8 cellular contexts compared by ENCODE assay signal in the genomic region with DNA sequence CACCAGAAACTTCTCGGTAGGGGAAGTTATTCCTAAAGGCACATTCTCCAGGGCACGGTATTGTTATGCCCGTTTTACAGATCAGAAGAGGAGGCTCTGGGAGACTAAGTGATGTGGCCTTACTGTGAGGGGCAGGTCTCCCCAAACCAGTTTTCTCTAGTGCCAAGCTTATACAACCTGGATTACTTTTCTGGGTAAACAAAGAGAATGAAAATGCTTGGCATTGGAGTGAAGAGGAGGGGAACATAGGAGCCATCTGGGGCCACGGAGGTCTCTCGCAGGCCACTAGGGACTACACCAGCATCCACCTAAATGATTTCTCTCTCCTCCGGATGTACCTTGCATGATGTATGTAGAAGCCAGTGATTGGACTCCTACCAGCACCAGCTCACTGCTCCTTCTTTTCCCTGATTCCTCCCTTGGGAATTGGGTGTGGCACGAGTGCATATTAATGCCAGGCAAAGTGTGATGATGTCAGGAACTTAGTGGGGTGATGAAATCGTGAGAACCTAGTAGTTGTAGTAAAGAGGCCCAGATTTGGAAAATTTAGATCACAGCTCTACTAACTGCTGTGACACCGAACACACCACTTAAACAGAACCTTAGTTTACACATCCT. TPM values are rescaled to one million over a fixed set of nuclear protein-coding genes. Genes with fewer than 3 reads are reported as not detected.
DNase-seq lines count a peak whose midpoint lies in the region; FAIRE-seq and TF ChIP-seq lines count a peak whose summit lies in the region.

No MANE protein-coding gene starts in this region.

- H3K9me2 ChIP-seq in PC-9 (ENCODE audit: insufficient read depth) = no peaks in the 10 kb centered on the region

- peak overlapping the region; percentile 39 for H3K4me3 Mint-ChIP-seq in activated naive CD4-positive, alpha-beta T cell treated with anti-CD3 and anti-CD28 coated beads for 36 hours

- peaks cover 22% of the 10 kb centered on the region for H3K79me2 ChIP-seq in PC-9 (ENCODE audit: low read depth)
- peaks cover 5% of the 10 kb centered on the region for H3K79me2 ChIP-seq in parathyroid adenoma

- CTCF ChIA-PET in activated naive CD4-positive, alpha-beta T cell treated with anti-CD3 and anti-CD28 coated beads for 36 hours (lab: Charles Lee) = interaction anchor here (0.9 kb wide), 1 partner anchor 51 kb away, joined by 3 read pairs; no protein-coding TSS in a partner anchor
- CTCF ChIA-PET in PC-9 (lab: Charles Lee) = no interaction called here

- FAIRE-seq in urothelium cell line (lab: Jason Lieb, UNC) = no peak

- H3F3A ChIP-seq in PC-9 (ENCODE audit: insufficient read depth, low read depth) = peaks cover 10% of the 10 kb centered on the region; the same call in 1 of the 2 replicates

- POLR2A ChIA-PET in PC-9 (lab: Charles Lee; ENCODE audit: unreplicated experiment) = interaction anchor here (0.6 to 0.8 kb wide), 3 partner anchors 92 to 1428 kb away, joined by 3 to 5 read pairs (median 3); no protein-coding TSS in a partner anchor

- in situ Hi-C loops in KBM-7 (cut with MboI; ENCODE audit: low pct_unique_long_range_greater_than_20kb, low sequenced_read_pairs) = no loop called here

- H4K20me1 ChIP-seq in PC-9 (ENCODE audit: insufficient read depth) = 0 out of 2 replicates have a peak, but pooled peaks cover 8% of the 10 kb centered on the region

- TSS peak; percentile 50 for BruUV-seq in PC-9 (replicated peaks; lab: Mats Ljungman, UMichigan)

- H3K4me2 ChIP-seq in PC-9 (no peak overlapping the region; the same call in 1 of the 2 replicates), parathyroid adenoma (ENCODE audit: low read length) (peak overlapping the region; percentile 74)

- no peaks in the 10 kb centered on the region for H3K9me3 Mint-ChIP-seq in activated naive CD4-positive, alpha-beta T cell treated with anti-CD3 and anti-CD28 coated beads for 36 hours

- H2AFZ ChIP-seq in PC-9 = peak overlapping the region; percentile 82
- H2AFZ ChIP-seq in parathyroid adenoma = peak overlapping the region; percentile 90

- no peak for DNase-seq in activated naive CD4-positive, alpha-beta T cell treated with anti-CD3 and anti-CD28 coated beads for 36 hours
- no peak for DNase-seq in activated naive CD4-positive, alpha-beta T cell (lab: John Stamatoyannopoulos, UW)
- DNase-seq in PC-9 = peak; percentile 14 to 81
- DNase-seq in esophagus muscularis mucosa (ENCODE audit: extremely low spot score) = no peak
- no peak for DNase-seq in urothelium cell line (ENCODE audit: low spot score)
- no peak for DNase-seq in T1000 (lab: John Stamatoyannopoulos, UW)
- DNase-seq in KBM-7 = no peak

- H3K4me3 ChIP-seq in PC-9 (peak overlapping the region; percentile 79), esophagus muscularis mucosa (peak overlapping the region; percentile 59 to 68 (median 66)), parathyroid adenoma (ENCODE audit: low read depth, low read length) (peak overlapping the region; percentile 66)

- H3K27me3 ChIP-seq in PC-9 (ENCODE audit: insufficient read depth, low read depth) = no peaks in the 10 kb centered on the region
- peaks cover 0 to 7% (median 0%) of the 10 kb centered on the region in 4 donors for H3K27me3 ChIP-seq in esophagus muscularis mucosa
- no peaks in the 10 kb centered on the region for H3K27me3 ChIP-seq in parathyroid adenoma (ENCODE audit: control insufficient read depth, insufficient read depth, low read length)

- H3K4me1 ChIP-seq in PC-9 (replicated peaks; ENCODE audit: insufficient read depth) = peaks cover 6% of the 10 kb centered on the region; the same call in 1 of the 2 replicates
- peaks cover 4 to 23% (median 11%) of the 10 kb centered on the region in 4 donors for H3K4me1 ChIP-seq in esophagus muscularis mucosa
- H3K4me1 ChIP-seq in parathyroid adenoma = peaks cover 25% of the 10 kb centered on the region

- 63% methylated on average over 8 of the region's 9 CpGs for WGBS in esophagus muscularis mucosa

- H3K27me3 Mint-ChIP-seq in activated naive CD4-positive, alpha-beta T cell treated with anti-CD3 and anti-CD28 coated beads for 36 hours (ENCODE audit: low read depth) = peaks cover 36% of the 10 kb centered on the region

- no peak overlapping the region for H3K27ac Mint-ChIP-seq in activated naive CD4-positive, alpha-beta T cell treated with anti-CD3 and anti-CD28 coated beads for 36 hours

- no peak for TF ChIP-seq EP300 in esophagus muscularis mucosa (IDR thresholded peaks at IDR 0.05)

- TF ChIP-seq CTCF in PC-9 (conservative IDR thresholded peaks at IDR 0.05) = 0 out of 2 replicates have a peak, but pooled peaks have one; percentile 4
- no peak for TF ChIP-seq CTCF in esophagus muscularis mucosa (IDR thresholded peaks at IDR 0.05)
- no peak for TF ChIP-seq CTCF in parathyroid adenoma (IDR thresholded peaks at IDR 0.05)

- H3K27ac ChIP-seq in PC-9 = peak overlapping the region; percentile 88
- peak overlapping the region; percentile 5 to 65 (median 51) for H3K27ac ChIP-seq in esophagus muscularis mucosa (replicated peaks in 1 of 4)
- H3K27ac ChIP-seq in parathyroid adenoma = peak overlapping the region; percentile 83

- H3K9me3 ChIP-seq in PC-9 (ENCODE audit: insufficient read depth, low read depth) (no peaks in the 10 kb centered on the region), esophagus muscularis mucosa (no peaks in the 10 kb centered on the region), parathyroid adenoma (ENCODE audit: control insufficient read depth, low read length) (no peaks in the 10 kb centered on the region)

- H3K9ac ChIP-seq in parathyroid adenoma = peak overlapping the region; percentile 79

- TF ChIP-seq POLR2A in esophagus muscularis mucosa (IDR thresholded peaks at IDR 0.05; ENCODE audit: low read depth) = no peak

- H3K4me1 Mint-ChIP-seq in activated naive CD4-positive, alpha-beta T cell treated with anti-CD3 and anti-CD28 coated beads for 36 hours (ENCODE audit: low read depth) = peaks cover 8% of the 10 kb centered on the region

- intact Hi-C loops in activated naive CD4-positive, alpha-beta T cell treated with anti-CD3 and anti-CD28 coated beads for 36 hours (cut with micrococcal nuclease) = no loop called here
- intact Hi-C loops in PC-9 (cut with micrococcal nuclease; ENCODE audit: unreplicated experiment) = loop anchor here (2.0 kb wide), 1 partner anchor 67 kb away; a partner anchor contains a TSS
- intact Hi-C loops in esophagus muscularis mucosa (cut with DNase I) = loop anchor here (2.0 kb wide), 1 partner anchor 67 kb away; a partner anchor contains a TSS

- H3K36me3 Mint-ChIP-seq in activated naive CD4-positive, alpha-beta T cell treated with anti-CD3 and anti-CD28 coated beads for 36 hours (ENCODE audit: low read depth) = no peaks in the 10 kb centered on the region

- H3K36me3 ChIP-seq in PC-9 (ENCODE audit: low read depth) = peaks cover 23% of the 10 kb centered on the region
- H3K36me3 ChIP-seq in esophagus muscularis mucosa = peaks cover 0 to 5% (median 0%) of the 10 kb centered on the region in 4 donors
- H3K36me3 ChIP-seq in parathyroid adenoma (ENCODE audit: control insufficient read depth, insufficient read depth, low read length) = no peaks in the 10 kb centered on the region

RNA-seq across cellular contexts. Expression of a gene that starts 0.7 kb away (rescaled TPM):
- 1 to 10 TPM; 1.2 to 1.3 TPM for total RNA-seq in activated naive CD4-positive, alpha-beta T cell treated with anti-CD3 and anti-CD28 coated beads for 36 hours
- 41.5 and 46.8 TPM in 2 replicates for total RNA-seq in PC-9 (2021)
- total RNA-seq in esophagus muscularis mucosa = 10 to 100 TPM; 25.8 to 40.7 (median 28.6) TPM

Comparison
In these comparisons a context has a peak if more than half of its experiments do, and no peak if none do; other contexts are left out.
1. DNase-seq: peak in PC-9 (2 of 2); none in activated naive CD4-positive, alpha-beta T cell treated with anti-CD3 and anti-CD28 coated beads for 36 hours (single experiment), activated naive CD4-positive, alpha-beta T cell (0 of 4), esophagus muscularis mucosa (single experiment), urothelium cell line (single experiment), T1000 (single experiment) and KBM-7 (single experiment).
2. RNA of a gene that starts 0.7 kb away (total RNA-seq): 41.5 to 46.8 TPM in PC-9 and 25.8 to 40.7 TPM in esophagus muscularis mucosa; 1.2 to 1.3 TPM in activated naive CD4-positive, alpha-beta T cell treated with anti-CD3 and anti-CD28 coated beads for 36 hours; every median in the first group is over 10 times any median in the second.
3. Peak in every context shown above with its lines, with median percentiles within 50 percentile points of each other: H3K27ac ChIP-seq and H3K4me3 ChIP-seq.